ENCODE assay signal across 19 cellular contexts in genomic region chr1:107623431-107623830, GRCh38.
"Had no signal": no experiment of that assay in that cellular context is flagged by ENCODE, and none has a peak within 500 bp of the region (broad histone marks: within the 10 kb centered on the region; RNA-seq: fewer than 3 reads in every experiment).

No MANE protein-coding gene starts in this region.

- H3K4me1 ChIP-seq: testis, tibial nerve, upper lobe of right lung had no signal

- H3K36me3 Mint-ChIP-seq: naive thymus-derived CD4-positive, alpha-beta T cell had no signal

- H3K9me3 Mint-ChIP-seq: dendritic cell treated with granulocyte-macrophage colony-stimulating factor and Interleukin-4, amounts not matched to agents 40 ng/mL and 50 ng/mL, for 4 days; effector memory CD8-positive, alpha-beta T cell; naive thymus-derived CD4-positive, alpha-beta T cell; neural crest cell; stimulated activated naive CD8-positive, alpha-beta T cell treated with anti-CD3 and anti-CD28 coated beads, Interleukin-15, amount 100 ng/mL, for 72 hours had no signal

- H3K9me3 ChIP-seq: esophagus squamous epithelium, spleen, testis, tibial nerve, upper lobe of right lung, vagina had no signal

- H3K4me1 Mint-ChIP-seq: neural crest cell had no signal

- H3K27ac ChIP-seq: esophagus squamous epithelium, spleen, testis, tibial nerve, upper lobe of right lung, vagina had no signal

- H2AFZ ChIP-seq: hepatocyte had no signal

- H3K4me3 ChIP-seq: esophagus squamous epithelium, hepatocyte, spleen, testis, tibial nerve, upper lobe of right lung, vagina had no signal

- DNase-seq: effector memory CD8-positive, alpha-beta T cell; esophagus squamous epithelium; kidney glomerular epithelial cell; naive thymus-derived CD4-positive, alpha-beta T cell; posterior cingulate gyrus; spleen; stimulated activated CD4-positive, alpha-beta T cell treated with anti-CD3 and anti-CD28 coated beads, Interleukin-15, amount 100 ng/mL, for 24 hours; stimulated activated CD4-positive, alpha-beta T cell treated with anti-CD3 and anti-CD28 coated beads, Interleukin-1b, Interleukin-23, amount 100 ng/mL, for 48 hours; stimulated activated CD4-positive, alpha-beta T cell treated with anti-CD3 and anti-CD28 coated beads, Interleukin-4, amount 100 ng/mL, for 24 hours; testis; upper lobe of right lung had no signal

- H3K27ac Mint-ChIP-seq: dendritic cell treated with granulocyte-macrophage colony-stimulating factor and Interleukin-4, amounts not matched to agents 40 ng/mL and 50 ng/mL, for 4 days; effector memory CD8-positive, alpha-beta T cell; naive thymus-derived CD4-positive, alpha-beta T cell; stimulated activated memory B cell treated with anti-CD40 and anti-IgM and Interleukin-4, amounts not matched to agents 10 μg/mL and 1 μg/mL and 100 μg/mL, for 72 hours had no signal

- H3K27me3 Mint-ChIP-seq: dendritic cell treated with granulocyte-macrophage colony-stimulating factor and Interleukin-4, amounts not matched to agents 40 ng/mL and 50 ng/mL, for 4 days; effector memory CD8-positive, alpha-beta T cell; naive thymus-derived CD4-positive, alpha-beta T cell; stimulated activated memory B cell treated with anti-CD40 and anti-IgM and Interleukin-4, amounts not matched to agents 10 μg/mL and 1 μg/mL and 100 μg/mL, for 72 hours; stimulated activated naive CD8-positive, alpha-beta T cell treated with anti-CD3 and anti-CD28 coated beads, Interleukin-15, amount 100 ng/mL, for 72 hours had no signal

- H3K4me3 Mint-ChIP-seq: dendritic cell treated with granulocyte-macrophage colony-stimulating factor and Interleukin-4, amounts not matched to agents 40 ng/mL and 50 ng/mL, for 4 days; effector memory CD8-positive, alpha-beta T cell; naive thymus-derived CD4-positive, alpha-beta T cell; neural crest cell; stimulated activated memory B cell treated with anti-CD40 and anti-IgM and Interleukin-4, amounts not matched to agents 10 μg/mL and 1 μg/mL and 100 μg/mL, for 72 hours had no signal

- ATAC-seq: effector memory CD8-positive, alpha-beta T cell; naive thymus-derived CD4-positive, alpha-beta T cell; sciatic nerve; upper lobe of right lung had no signal

- H3K27me3 ChIP-seq: esophagus squamous epithelium, hepatocyte, spleen, testis, tibial nerve, upper lobe of right lung, vagina had no signal

- H3K36me3 ChIP-seq: tibial nerve, upper lobe of right lung, vagina had no signal
